In the genomic region with DNA sequence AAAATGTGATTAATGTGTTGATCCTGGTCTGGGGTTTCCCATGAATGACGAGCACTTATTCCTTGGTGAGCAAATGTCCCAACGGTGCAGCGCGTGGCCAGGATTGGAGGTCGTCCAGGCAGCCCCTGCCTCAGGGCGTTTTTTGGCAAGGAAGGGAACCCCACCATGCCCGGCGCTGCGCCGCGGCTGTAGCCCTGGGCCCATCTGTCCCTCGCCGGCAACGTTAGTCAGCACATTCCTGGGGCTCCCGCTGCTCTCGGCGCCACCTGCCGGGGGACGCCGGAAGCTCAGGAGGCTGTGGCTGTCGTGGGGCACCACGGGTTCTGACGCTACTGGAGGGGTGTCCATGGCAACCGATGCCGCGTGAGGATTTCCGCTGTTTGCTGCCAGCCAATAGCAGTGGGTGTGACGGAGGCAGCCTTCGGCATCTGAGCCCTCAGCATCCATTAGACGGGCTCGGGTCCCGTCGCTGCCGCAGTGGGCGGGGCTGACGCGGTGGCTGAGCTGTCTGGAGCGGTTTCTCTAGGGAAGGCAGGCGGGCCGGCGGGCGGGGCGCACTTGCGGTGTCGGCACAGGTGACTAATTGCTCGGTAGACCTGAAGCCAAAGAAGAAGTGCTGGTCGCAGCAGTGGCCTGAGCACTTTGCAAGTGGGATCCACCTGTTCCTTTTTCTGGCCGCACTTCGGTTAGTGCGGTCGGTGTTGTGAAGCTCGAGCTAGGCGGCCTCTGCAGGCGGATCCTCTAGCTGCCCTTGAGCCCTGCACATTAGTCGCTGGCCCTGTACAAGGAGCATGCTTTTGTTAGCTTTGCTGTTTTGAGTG, we compare ENCODE assay signal across 8 cellular contexts. TPM values are rescaled to one million over a fixed set of nuclear protein-coding genes. Genes with fewer than 3 reads are reported as not detected.
A peak's percentile ranks its signal among the peaks of the same experiment; 100 is the strongest.
DNase-seq lines count a peak whose midpoint lies in the region; ATAC-seq and TF ChIP-seq lines count a peak whose summit lies in the region.

No MANE protein-coding gene starts in this region.

- H3K27ac ChIP-seq in SU-DHL-6 (ENCODE audit: low read depth, low read length) (peak overlapping the region; percentile 89), heart left ventricle (peak overlapping the region in 11 of 12 donors; percentile 45 to 80 (median 72)), upper lobe of left lung (peak overlapping the region; percentile 28 to 80 (median 74))

- TF ChIP-seq POLR2A in heart left ventricle (IDR thresholded peaks at IDR 0.05): peak in 1 of 2 donors; percentile 48
- TF ChIP-seq POLR2A in upper lobe of left lung (IDR thresholded peaks at IDR 0.05): peak in 2 of 4 donors; percentile 34 to 46

- no peaks in the 10 kb centered on the region for H3K9me2 ChIP-seq in SU-DHL-6 (replicated peaks; ENCODE audit: insufficient read depth, low read length)

- H3K36me3 ChIP-seq in SU-DHL-6 (ENCODE audit: low read length): no peaks in the 10 kb centered on the region
- peaks cover 4% of the 10 kb centered on the region for H3K36me3 ChIP-seq in adipocyte (ENCODE audit: control insufficient read depth, insufficient read depth, low read length, severe bottlenecking)
- peaks cover 0 to 7% (median 0%) of the 10 kb centered on the region in 9 donors for H3K36me3 ChIP-seq in heart left ventricle
- H3K36me3 ChIP-seq in upper lobe of left lung: peaks cover 0 to under 1% (median under 1%) of the 10 kb centered on the region in 4 donors

- TF ChIP-seq EP300 in upper lobe of left lung (IDR thresholded peaks at IDR 0.05): peak in 1 of 4 donors; percentile 66

- DNase-seq in NCI-H128 (lab: John Stamatoyannopoulos, UW; ENCODE audit: unreplicated experiment) (peak; percentile 97), adipocyte (ENCODE audit: low read depth) (peak; percentile 99), heart left ventricle (peak; percentile 98 to 99 (median 98)), pons (ENCODE audit: low spot score) (peak; percentile 99), upper lobe of left lung (peak; percentile 99 to 100)

- ATAC-seq in HG02759 (IDR thresholded peaks at IDR 0.05; ENCODE audit: unreplicated experiment) (peak; percentile 97), heart left ventricle (peak; percentile 95 to 99 (median 98)), upper lobe of left lung (ENCODE audit: low FRiP score in 2 of 2) (peak; percentile 97 to 98)

- intact Hi-C loops in heart left ventricle (cut with DNase I): loop anchor here in 2 of 10 donors (2.0 to 5.0 kb wide), 2 partner anchors 28 to 95 kb away; no protein-coding TSS in a partner anchor

- WGBS in heart left ventricle, 4 donors: 0 to 1% (median 0%) methylated on average over 34 to 55 of the region's 55 CpGs
- WGBS in upper lobe of left lung, 2 donors: 0% methylated on average over 21 to 36 of the region's 55 CpGs

- no peaks in the 10 kb centered on the region for H3K9me3 ChIP-seq in SU-DHL-6 (ENCODE audit: insufficient read depth, low read length)
- H3K9me3 ChIP-seq in adipocyte (ENCODE audit: control insufficient read depth, low read length): no peaks in the 10 kb centered on the region
- no peaks in the 10 kb centered on the region for H3K9me3 ChIP-seq in heart left ventricle
- H3K9me3 ChIP-seq in upper lobe of left lung: no peaks in the 10 kb centered on the region

- H3F3A ChIP-seq in SU-DHL-6 (ENCODE audit: insufficient read depth): peaks cover 18% of the 10 kb centered on the region

- no peaks in the 10 kb centered on the region for H3K79me2 ChIP-seq in SU-DHL-6 (ENCODE audit: insufficient read depth, low read length)

- no peaks in the 10 kb centered on the region for H3K27me3 ChIP-seq in SU-DHL-6 (ENCODE audit: low read length)
- H3K27me3 ChIP-seq in adipocyte (replicated peaks; ENCODE audit: control insufficient read depth, insufficient read depth, low read length): no peaks in the 10 kb centered on the region
- H3K27me3 ChIP-seq in heart left ventricle: no peaks in the 10 kb centered on the region
- no peaks in the 10 kb centered on the region for H3K27me3 ChIP-seq in upper lobe of left lung

- peak overlapping the region; percentile 46 for H3K9ac ChIP-seq in SU-DHL-6 (ENCODE audit: low read length)
- peak overlapping the region; percentile 83 for H3K9ac ChIP-seq in adipocyte (ENCODE audit: low read length)

- H3K4me3 ChIP-seq in SU-DHL-6 (ENCODE audit: insufficient read depth, low read length, poor library complexity, severe bottlenecking) (peak overlapping the region; percentile 46), adipocyte (ENCODE audit: low read length) (peak overlapping the region; percentile 75), heart left ventricle (peak overlapping the region in 11 of 12 donors; percentile 34 to 58 (median 46)), upper lobe of left lung (peak overlapping the region in 3 of 4 donors; percentile 31 to 43 (median 42))

- peak; percentile 98 for TF ChIP-seq CTCF in GM12872 (IDR thresholded peaks at IDR 0.05; ENCODE audit: insufficient read depth, low read depth, low read length)
- TF ChIP-seq CTCF in SU-DHL-6 (IDR thresholded peaks at IDR 0.05; ENCODE audit: insufficient read depth, low read length, poor library complexity, severe bottlenecking): peak; percentile 80
- TF ChIP-seq CTCF in heart left ventricle (IDR thresholded peaks at IDR 0.05): peak; percentile 94 to 100 (median 98)
- peak; percentile 94 to 100 (median 99) for TF ChIP-seq CTCF in upper lobe of left lung (IDR thresholded peaks at IDR 0.05)

- H2AFZ ChIP-seq in SU-DHL-6 (ENCODE audit: low read depth, low read length, severe bottlenecking): peak overlapping the region; percentile 65

- H3K4me2 ChIP-seq in SU-DHL-6 (ENCODE audit: low read depth, low read length, poor library complexity, severe bottlenecking): peak overlapping the region; percentile 87

- H4K20me1 ChIP-seq in SU-DHL-6 (ENCODE audit: low read depth, low read length): no peaks in the 10 kb centered on the region

- H3K4me1 ChIP-seq in adipocyte (ENCODE audit: control insufficient read depth, insufficient read depth, low read length): peaks cover 9% of the 10 kb centered on the region
- peaks cover 0 to 22% (median 8%) of the 10 kb centered on the region in 12 donors for H3K4me1 ChIP-seq in heart left ventricle
- peaks cover 9 to 17% (median 14%) of the 10 kb centered on the region in 4 donors for H3K4me1 ChIP-seq in upper lobe of left lung

RNA-seq across cellular contexts. Expression of a gene that starts 29.5 kb away (rescaled TPM):
- total RNA-seq in heart left ventricle: 10 to 100 TPM; 16.4 to 46.2 (median 26.4) TPM
- polyA plus RNA-seq in heart left ventricle: 10 to 100 TPM; 15.4 to 44.6 TPM
- 10 to 100 TPM; 14.2 to 63.1 (median 23.2) TPM for total RNA-seq in upper lobe of left lung

Comparison
In these comparisons a context has a peak if more than half of its experiments do, and no peak if none do; other contexts are left out.
1. Peak in every context shown above with its lines: DNase-seq, ATAC-seq, H3K4me3 ChIP-seq and H3K27ac ChIP-seq.